1 cellular context compared by ENCODE assay signal in the genomic region with DNA sequence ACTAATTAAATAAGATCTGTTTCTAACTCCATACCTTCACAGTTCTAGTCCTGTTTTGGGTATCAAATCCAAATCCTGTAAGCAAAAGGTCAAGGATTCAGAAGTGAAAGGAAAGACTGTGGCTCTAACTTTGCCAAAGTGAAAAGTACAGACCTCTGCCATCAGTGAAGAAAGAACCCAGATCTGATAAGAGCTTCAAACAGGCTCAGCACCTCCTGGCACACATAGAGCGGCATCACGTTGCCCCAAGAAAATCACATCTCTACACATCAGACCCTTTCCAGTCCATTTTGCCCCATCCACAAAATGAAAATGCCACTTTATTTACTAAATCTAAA.
TF ChIP-seq lines count a peak whose summit lies in the region.

No MANE protein-coding gene starts in this region.

TF ChIP-seq in WTC11, 78 proteins besides CTCF, POLR2A, EP300 and RAD21 (continued from another document):
- TF ChIP-seq, protein P1, sequence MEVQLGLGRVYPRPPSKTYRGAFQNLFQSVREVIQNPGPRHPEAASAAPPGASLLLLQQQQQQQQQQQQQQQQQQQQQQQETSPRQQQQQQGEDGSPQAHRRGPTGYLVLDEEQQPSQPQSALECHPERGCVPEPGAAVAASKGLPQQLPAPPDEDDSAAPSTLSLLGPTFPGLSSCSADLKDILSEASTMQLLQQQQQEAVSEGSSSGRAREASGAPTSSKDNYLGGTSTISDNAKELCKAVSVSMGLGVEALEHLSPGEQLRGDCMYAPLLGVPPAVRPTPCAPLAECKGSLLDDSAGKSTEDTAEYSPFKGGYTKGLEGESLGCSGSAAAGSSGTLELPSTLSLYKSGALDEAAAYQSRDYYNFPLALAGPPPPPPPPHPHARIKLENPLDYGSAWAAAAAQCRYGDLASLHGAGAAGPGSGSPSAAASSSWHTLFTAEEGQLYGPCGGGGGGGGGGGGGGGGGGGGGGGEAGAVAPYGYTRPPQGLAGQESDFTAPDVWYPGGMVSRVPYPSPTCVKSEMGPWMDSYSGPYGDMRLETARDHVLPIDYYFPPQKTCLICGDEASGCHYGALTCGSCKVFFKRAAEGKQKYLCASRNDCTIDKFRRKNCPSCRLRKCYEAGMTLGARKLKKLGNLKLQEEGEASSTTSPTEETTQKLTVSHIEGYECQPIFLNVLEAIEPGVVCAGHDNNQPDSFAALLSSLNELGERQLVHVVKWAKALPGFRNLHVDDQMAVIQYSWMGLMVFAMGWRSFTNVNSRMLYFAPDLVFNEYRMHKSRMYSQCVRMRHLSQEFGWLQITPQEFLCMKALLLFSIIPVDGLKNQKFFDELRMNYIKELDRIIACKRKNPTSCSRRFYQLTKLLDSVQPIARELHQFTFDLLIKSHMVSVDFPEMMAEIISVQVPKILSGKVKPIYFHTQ (CRISPR knock-in tag; IDR thresholded peaks at IDR 0.05) = no peak
